ENCODE assay signal across 37 cellular contexts in genomic region chr3:64432870-64433269, GRCh38.
DNase-seq lines count a peak whose midpoint lies in the region; ATAC-seq, FAIRE-seq and TF ChIP-seq lines count a peak whose summit lies in the region.
"Had no signal": no experiment of that assay in that cellular context is flagged by ENCODE, and none has a peak within 500 bp of the region (broad histone marks: within the 10 kb centered on the region; RNA-seq: fewer than 3 reads in every experiment).

No MANE protein-coding gene starts in this region.

- no peak overlapping the region for H3K4me3 ChIP-seq in epithelial cell of esophagus (ENCODE audit: low read length)
- H3K4me3 ChIP-seq in lower leg skin (ENCODE audit: low read depth, poor library complexity, severe bottlenecking), result no peak overlapping the region
- H3K4me3 ChIP-seq: A549; BLaER1; BLaER1 treated with 17β-estradiol and CSF1 and Interleukin-3, amounts not matched to agents 10 nM and 100 nM had no signal

- peaks cover 2% of the 10 kb centered on the region for H3K27me3 ChIP-seq in foreskin keratinocyte
- H3K27me3 ChIP-seq: BE2C; BLaER1; BLaER1 treated with 17β-estradiol and CSF1 and Interleukin-3, amounts not matched to agents 10 nM and 100 nM had no signal

- no peak overlapping the region for H3K27ac Mint-ChIP-seq in type B pancreatic cell
- H3K27ac Mint-ChIP-seq: B cell; CD4-positive, alpha-beta memory T cell; CD4-positive, alpha-beta T cell; CD4-positive, CD25-positive, alpha-beta regulatory T cell; CD8-positive, alpha-beta memory T cell; CD8-positive, alpha-beta T cell had no signal

- no peak for DNase-seq in GM12891 (ENCODE audit: insufficient read length, low spot score)
- peak; percentile 33 for DNase-seq in epithelial cell of esophagus (ENCODE audit: low read depth)
- peak in 1 of 2 donors; percentile 29 for DNase-seq in foreskin keratinocyte
- peak; percentile 53 for DNase-seq in kidney tubule cell (ENCODE audit: low spot score)
- no peak for DNase-seq in activated CD8-positive, alpha-beta memory T cell treated with anti-CD3 and anti-CD28 coated beads, Interleukin-2, amount 50 U/mL, for 4 hours
- DNase-seq in NCI-H345 (lab: John Stamatoyannopoulos, UW), result no peak
- no peak for DNase-seq in lower leg skin (ENCODE audit: low spot score in 2 of 2)
- DNase-seq in type B pancreatic cell (ENCODE audit: extremely low spot score, unreplicated experiment), result no peak
- DNase-seq: 8988T; ACHN; AML-193; BE2C; C1 segment of cervical spinal cord; Caco-2; Calu3; CD4-positive, alpha-beta memory T cell; CD4-positive, alpha-beta T cell; CD4-positive, CD25-positive, alpha-beta regulatory T cell; CD8-positive, alpha-beta memory T cell; CD8-positive, alpha-beta T cell; COR-L47; DMS 273 treated with DMSO at 0.1 percent for 48 hours; DMS153; DMS53; DMS79; DMS79 treated with DMSO at 0.1 percent for 48 hours; DND-41; EL had no signal

- peaks cover 11% of the 10 kb centered on the region for H3K27me3 Mint-ChIP-seq in type B pancreatic cell
- H3K27me3 Mint-ChIP-seq: CD4-positive, CD25-positive, alpha-beta regulatory T cell had no signal

- H3K4me1 ChIP-seq in foreskin keratinocyte, result no peaks in the 10 kb centered on the region
- H3K4me1 ChIP-seq: BE2C; BLaER1; BLaER1 treated with 17β-estradiol and CSF1 and Interleukin-3, amounts not matched to agents 10 nM and 100 nM; Caco-2 had no signal

- H3K4me3 Mint-ChIP-seq in type B pancreatic cell, result no peak overlapping the region
- H3K4me3 Mint-ChIP-seq: B cell; CD14-positive monocyte; CD4-positive, alpha-beta memory T cell; CD4-positive, alpha-beta T cell; CD4-positive, CD25-positive, alpha-beta regulatory T cell; CD8-positive, alpha-beta memory T cell; CD8-positive, alpha-beta T cell had no signal

- intact Hi-C loops in lower leg skin (cut with DNase I; ENCODE audit: low total_unique reads), result no loop called here

- TF ChIP-seq POLR2A in GM12891 (IDR thresholded peaks at IDR 0.05; ENCODE audit: low read depth, low read length) (no peak), lower leg skin (IDR thresholded peaks at IDR 0.05) (no peak)

- H3K27ac ChIP-seq in foreskin keratinocyte, result no peak overlapping the region
- H3K27ac ChIP-seq: 22Rv1; A549; BLaER1; BLaER1 treated with 17β-estradiol and CSF1 and Interleukin-3, amounts not matched to agents 10 nM and 100 nM; C4-2B had no signal

- peak; percentile 62 for ATAC-seq in foreskin keratinocyte
- ATAC-seq: A549; CD8-positive, alpha-beta T cell had no signal

- no peak for TF ChIP-seq CTCF in epithelial cell of esophagus (IDR thresholded peaks at IDR 0.05; ENCODE audit: insufficient read depth, low read depth, low read length, missing control alignments)
- TF ChIP-seq CTCF in foreskin keratinocyte (conservative IDR thresholded peaks at IDR 0.05), result no peak
- no peak for TF ChIP-seq CTCF in lower leg skin (IDR thresholded peaks at IDR 0.05)
- TF ChIP-seq CTCF in type B pancreatic cell (conservative IDR thresholded peaks at IDR 0.05), result no peak

- 86 to 89% methylated on average over 3 of the region's 3 CpGs for WGBS in lower leg skin, 2 donors

- peak; percentile 35 for FAIRE-seq in GM12891 (lab: Jason Lieb, UNC)
- FAIRE-seq: A204.1, A549, D721Med had no signal

- H3K36me3 Mint-ChIP-seq in type B pancreatic cell, result peaks cover 44% of the 10 kb centered on the region
- H3K36me3 Mint-ChIP-seq: CD14-positive monocyte; CD4-positive, alpha-beta memory T cell; CD8-positive, alpha-beta memory T cell; CD8-positive, alpha-beta T cell had no signal

- peaks cover 21% of the 10 kb centered on the region for H3K9me3 Mint-ChIP-seq in type B pancreatic cell

- H3K4me1 Mint-ChIP-seq in type B pancreatic cell (ENCODE audit: unreplicated experiment), result peaks cover 17% of the 10 kb centered on the region
- H3K4me1 Mint-ChIP-seq: B cell; CD14-positive monocyte; CD4-positive, alpha-beta memory T cell; CD4-positive, CD25-positive, alpha-beta regulatory T cell; CD8-positive, alpha-beta memory T cell had no signal

TF ChIP-seq in GM12891, 5 proteins besides CTCF, POLR2A, EP300 and RAD21:
- TF ChIP-seq TAF1 (IDR thresholded peaks at IDR 0.05; ENCODE audit: low read depth, low read length) (no peak), POU2F2 (IDR thresholded peaks at IDR 0.05; ENCODE audit: low read depth, low read length) (no peak), PAX5 (IDR thresholded peaks at IDR 0.05; ENCODE audit: insufficient read depth, low read length, severe bottlenecking) (no peak), POLR2AphosphoS5 (IDR thresholded peaks at IDR 0.05; ENCODE audit: low read depth, low read length) (no peak), SPI1 (IDR thresholded peaks at IDR 0.05; ENCODE audit: low read depth, low read length) (no peak)
TF ChIP-seq in GM12891: peak in this region for 0.

Comparison
In these comparisons a context has a peak if more than half of its experiments do, and no peak if none do; other contexts are left out.
1. DNase-seq: peak in epithelial cell of esophagus (single experiment) and kidney tubule cell (single experiment); none in GM12891 (single experiment), activated CD8-positive, alpha-beta memory T cell treated with anti-CD3 and anti-CD28 coated beads, Interleukin-2, amount 50 U/mL, for 4 hours (single experiment), NCI-H345 (single experiment), lower leg skin (0 of 2) and type B pancreatic cell (single experiment).